ENCODE assay signal across 1 cellular context in the genomic region with DNA sequence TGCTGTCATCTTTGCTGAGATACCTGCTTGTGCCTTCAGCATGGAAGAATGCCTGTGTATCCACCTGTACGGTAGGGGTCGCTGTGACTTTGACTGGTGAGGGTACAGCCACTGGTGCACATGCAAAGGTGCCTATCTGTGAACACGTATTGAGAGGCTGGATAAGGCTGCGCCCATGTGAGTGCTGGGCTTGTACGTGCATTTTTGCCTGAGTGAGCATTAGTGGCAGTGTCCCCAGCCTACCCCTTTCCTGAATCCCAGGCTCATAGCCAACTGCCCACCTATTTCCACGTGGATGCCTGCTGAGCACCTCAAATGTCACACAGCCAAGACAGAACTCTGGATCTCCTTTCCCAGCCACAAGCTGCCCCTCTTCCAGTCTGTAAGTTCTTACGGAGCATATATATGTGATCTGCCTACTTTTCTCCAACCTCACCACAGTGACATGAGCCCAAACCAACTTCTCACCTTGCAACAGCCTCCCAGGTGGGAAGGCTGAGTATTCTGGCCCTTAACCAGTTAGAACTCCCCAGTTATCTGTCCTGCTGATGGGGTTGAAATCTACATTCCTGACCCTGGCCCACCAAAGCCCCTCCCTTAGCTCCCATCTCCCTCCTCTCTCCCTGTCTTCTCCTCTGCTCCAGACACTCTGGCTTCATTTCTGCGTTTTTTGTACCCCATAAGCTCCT.
A peak's percentile ranks its signal among the peaks of the same experiment; 100 is the strongest.
TF ChIP-seq lines count a peak whose summit lies in the region.

No MANE protein-coding gene starts in this region.

TF ChIP-seq in HepG2, 621 proteins besides CTCF, POLR2A, EP300 and RAD21 (continued from another document and continues in another):
- TF ChIP-seq, protein P1, sequence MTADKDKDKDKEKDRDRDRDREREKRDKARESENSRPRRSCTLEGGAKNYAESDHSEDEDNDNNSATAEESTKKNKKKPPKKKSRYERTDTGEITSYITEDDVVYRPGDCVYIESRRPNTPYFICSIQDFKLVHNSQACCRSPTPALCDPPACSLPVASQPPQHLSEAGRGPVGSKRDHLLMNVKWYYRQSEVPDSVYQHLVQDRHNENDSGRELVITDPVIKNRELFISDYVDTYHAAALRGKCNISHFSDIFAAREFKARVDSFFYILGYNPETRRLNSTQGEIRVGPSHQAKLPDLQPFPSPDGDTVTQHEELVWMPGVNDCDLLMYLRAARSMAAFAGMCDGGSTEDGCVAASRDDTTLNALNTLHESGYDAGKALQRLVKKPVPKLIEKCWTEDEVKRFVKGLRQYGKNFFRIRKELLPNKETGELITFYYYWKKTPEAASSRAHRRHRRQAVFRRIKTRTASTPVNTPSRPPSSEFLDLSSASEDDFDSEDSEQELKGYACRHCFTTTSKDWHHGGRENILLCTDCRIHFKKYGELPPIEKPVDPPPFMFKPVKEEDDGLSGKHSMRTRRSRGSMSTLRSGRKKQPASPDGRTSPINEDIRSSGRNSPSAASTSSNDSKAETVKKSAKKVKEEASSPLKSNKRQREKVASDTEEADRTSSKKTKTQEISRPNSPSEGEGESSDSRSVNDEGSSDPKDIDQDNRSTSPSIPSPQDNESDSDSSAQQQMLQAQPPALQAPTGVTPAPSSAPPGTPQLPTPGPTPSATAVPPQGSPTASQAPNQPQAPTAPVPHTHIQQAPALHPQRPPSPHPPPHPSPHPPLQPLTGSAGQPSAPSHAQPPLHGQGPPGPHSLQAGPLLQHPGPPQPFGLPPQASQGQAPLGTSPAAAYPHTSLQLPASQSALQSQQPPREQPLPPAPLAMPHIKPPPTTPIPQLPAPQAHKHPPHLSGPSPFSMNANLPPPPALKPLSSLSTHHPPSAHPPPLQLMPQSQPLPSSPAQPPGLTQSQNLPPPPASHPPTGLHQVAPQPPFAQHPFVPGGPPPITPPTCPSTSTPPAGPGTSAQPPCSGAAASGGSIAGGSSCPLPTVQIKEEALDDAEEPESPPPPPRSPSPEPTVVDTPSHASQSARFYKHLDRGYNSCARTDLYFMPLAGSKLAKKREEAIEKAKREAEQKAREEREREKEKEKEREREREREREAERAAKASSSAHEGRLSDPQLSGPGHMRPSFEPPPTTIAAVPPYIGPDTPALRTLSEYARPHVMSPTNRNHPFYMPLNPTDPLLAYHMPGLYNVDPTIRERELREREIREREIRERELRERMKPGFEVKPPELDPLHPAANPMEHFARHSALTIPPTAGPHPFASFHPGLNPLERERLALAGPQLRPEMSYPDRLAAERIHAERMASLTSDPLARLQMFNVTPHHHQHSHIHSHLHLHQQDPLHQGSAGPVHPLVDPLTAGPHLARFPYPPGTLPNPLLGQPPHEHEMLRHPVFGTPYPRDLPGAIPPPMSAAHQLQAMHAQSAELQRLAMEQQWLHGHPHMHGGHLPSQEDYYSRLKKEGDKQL (CRISPR knock-in tag; IDR thresholded peaks at IDR 0.05; ENCODE audit: low read depth), result no peak
- TF ChIP-seq, protein P2, sequence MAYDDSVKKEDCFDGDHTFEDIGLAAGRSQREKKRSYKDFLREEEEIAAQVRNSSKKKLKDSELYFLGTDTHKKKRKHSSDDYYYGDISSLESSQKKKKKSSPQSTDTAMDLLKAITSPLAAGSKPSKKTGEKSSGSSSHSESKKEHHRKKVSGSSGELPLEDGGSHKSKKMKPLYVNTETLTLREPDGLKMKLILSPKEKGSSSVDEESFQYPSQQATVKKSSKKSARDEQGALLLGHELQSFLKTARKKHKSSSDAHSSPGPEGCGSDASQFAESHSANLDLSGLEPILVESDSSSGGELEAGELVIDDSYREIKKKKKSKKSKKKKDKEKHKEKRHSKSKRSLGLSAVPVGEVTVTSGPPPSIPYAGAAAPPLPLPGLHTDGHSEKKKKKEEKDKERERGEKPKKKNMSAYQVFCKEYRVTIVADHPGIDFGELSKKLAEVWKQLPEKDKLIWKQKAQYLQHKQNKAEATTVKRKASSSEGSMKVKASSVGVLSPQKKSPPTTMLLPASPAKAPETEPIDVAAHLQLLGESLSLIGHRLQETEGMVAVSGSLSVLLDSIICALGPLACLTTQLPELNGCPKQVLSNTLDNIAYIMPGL (CRISPR knock-in tag; IDR thresholded peaks at IDR 0.05; ENCODE audit: borderline replicate concordance in 1 of 2, low read depth in 1 of 2), result peak; percentile 96 to 99
- TF ChIP-seq RCOR2 (CRISPR knock-in tag; IDR thresholded peaks at IDR 0.05) (peak; percentile 35; the same call in 1 of the 2 replicates), DMAP1 (CRISPR knock-in tag; IDR thresholded peaks at IDR 0.05) (peak; percentile 76), ZMYM2 (CRISPR knock-in tag; IDR thresholded peaks at IDR 0.05) (peak; percentile 38), ZNF446 (CRISPR knock-in tag; IDR thresholded peaks at IDR 0.05) (no peak), SP4 (CRISPR knock-in tag; IDR thresholded peaks at IDR 0.05) (peak; percentile 74), ZNF510 (CRISPR knock-in tag; IDR thresholded peaks at IDR 0.05; ENCODE audit: low read depth) (no peak), ZNF430 (CRISPR knock-in tag; IDR thresholded peaks at IDR 0.05) (peak; percentile 74; the same call in 1 of the 2 replicates), SALL1 (CRISPR knock-in tag; IDR thresholded peaks at IDR 0.05) (peak; percentile 88), MXI1 (IDR thresholded peaks at IDR 0.05; ENCODE audit: borderline replicate concordance, low read depth, low read length) (peak; percentile 47; the same call in 1 of the 3 replicates), EHMT2 (IDR thresholded peaks at IDR 0.05; ENCODE audit: borderline replicate concordance, low read depth, low read length) (no peak), ZNF772 (CRISPR knock-in tag; IDR thresholded peaks at IDR 0.05) (no peak; the same call in 1 of the 2 replicates), FOXA1 (IDR thresholded peaks at IDR 0.05) (no peak), FOXA1 (CRISPR knock-in tag; IDR thresholded peaks at IDR 0.05) (peak; percentile 67; the same call in 1 of the 2 replicates), TCF7 (IDR thresholded peaks at IDR 0.05; ENCODE audit: low read depth) (no peak), KDM4B (CRISPR knock-in tag; IDR thresholded peaks at IDR 0.05) (no peak), MYC (CRISPR knock-in tag; IDR thresholded peaks at IDR 0.05; ENCODE audit: borderline replicate concordance) (peak; percentile 89), FLYWCH1 (CRISPR knock-in tag; IDR thresholded peaks at IDR 0.05) (no peak), SCMH1 (CRISPR knock-in tag; IDR thresholded peaks at IDR 0.05; ENCODE audit: borderline replicate concordance) (no peak), ZNF775 (CRISPR knock-in tag; IDR thresholded peaks at IDR 0.05; ENCODE audit: borderline replicate concordance) (no peak), ZBTB21 (CRISPR knock-in tag; IDR thresholded peaks at IDR 0.05) (no peak; the same call in 1 of the 2 replicates), ZNF460 (CRISPR knock-in tag; IDR thresholded peaks at IDR 0.05; ENCODE audit: borderline replicate concordance) (no peak), PHF21A (CRISPR knock-in tag; IDR thresholded peaks at IDR 0.05) (peak; percentile 76), HOXA5 (CRISPR knock-in tag; IDR thresholded peaks at IDR 0.05) (no peak), CC2D1A (CRISPR knock-in tag; IDR thresholded peaks at IDR 0.05) (no peak), PCBP2 (optimal IDR thresholded peaks at IDR 0.05; ENCODE audit: low read depth, low read length, poor library complexity, severe bottlenecking) (no peak), ISL2 (CRISPR knock-in tag; IDR thresholded peaks at IDR 0.05) (no peak), NR2C2 (CRISPR knock-in tag; IDR thresholded peaks at IDR 0.05; ENCODE audit: borderline replicate concordance) (0 out of 2 replicates have a peak, but pooled peaks have one; percentile 27), ZNF296 (CRISPR knock-in tag; conservative IDR thresholded peaks at IDR 0.05) (no peak; the same call in 1 of the 2 replicates), GLI4 (CRISPR knock-in tag; IDR thresholded peaks at IDR 0.05; ENCODE audit: borderline replicate concordance) (no peak), PAF1 (CRISPR knock-in tag; IDR thresholded peaks at IDR 0.05) (no peak), ZSCAN21 (CRISPR knock-in tag; IDR thresholded peaks at IDR 0.05; ENCODE audit: borderline replicate concordance) (peak; percentile 69), NONO (IDR thresholded peaks at IDR 0.05) (no peak), NONO (CRISPR knock-in tag; conservative IDR thresholded peaks at IDR 0.05) (peak; percentile 78; the same call in 1 of the 2 replicates), TBL1XR1 (IDR thresholded peaks at IDR 0.05; ENCODE audit: borderline replicate concordance, low read length, partially characterized antibody) (no peak)
- TF ChIP-seq, protein P3, sequence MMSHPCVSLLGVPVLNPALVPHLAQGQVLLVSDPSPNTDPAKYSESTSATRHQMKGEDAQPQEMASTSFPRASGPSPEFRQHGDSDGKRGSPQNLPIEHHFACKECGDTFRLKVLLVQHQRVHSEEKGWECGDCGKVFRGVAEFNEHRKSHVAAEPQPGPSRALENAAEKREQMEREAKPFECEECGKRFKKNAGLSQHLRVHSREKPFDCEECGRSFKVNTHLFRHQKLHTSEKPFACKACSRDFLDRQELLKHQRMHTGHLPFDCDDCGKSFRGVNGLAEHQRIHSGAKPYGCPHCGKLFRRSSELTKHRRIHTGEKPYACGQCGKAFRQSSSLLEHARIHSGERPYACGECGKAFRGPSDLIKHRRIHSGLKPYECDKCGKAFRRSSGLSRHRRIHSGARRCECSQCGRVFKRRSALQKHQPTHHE (CRISPR knock-in tag; IDR thresholded peaks at IDR 0.05; ENCODE audit: borderline replicate concordance), result no peak
- TF ChIP-seq, protein P4, sequence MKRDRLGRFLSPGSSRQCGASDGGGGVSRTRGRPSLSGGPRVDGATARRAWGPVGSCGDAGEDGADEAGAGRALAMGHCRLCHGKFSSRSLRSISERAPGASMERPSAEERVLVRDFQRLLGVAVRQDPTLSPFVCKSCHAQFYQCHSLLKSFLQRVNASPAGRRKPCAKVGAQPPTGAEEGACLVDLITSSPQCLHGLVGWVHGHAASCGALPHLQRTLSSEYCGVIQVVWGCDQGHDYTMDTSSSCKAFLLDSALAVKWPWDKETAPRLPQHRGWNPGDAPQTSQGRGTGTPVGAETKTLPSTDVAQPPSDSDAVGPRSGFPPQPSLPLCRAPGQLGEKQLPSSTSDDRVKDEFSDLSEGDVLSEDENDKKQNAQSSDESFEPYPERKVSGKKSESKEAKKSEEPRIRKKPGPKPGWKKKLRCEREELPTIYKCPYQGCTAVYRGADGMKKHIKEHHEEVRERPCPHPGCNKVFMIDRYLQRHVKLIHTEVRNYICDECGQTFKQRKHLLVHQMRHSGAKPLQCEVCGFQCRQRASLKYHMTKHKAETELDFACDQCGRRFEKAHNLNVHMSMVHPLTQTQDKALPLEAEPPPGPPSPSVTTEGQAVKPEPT (CRISPR knock-in tag; IDR thresholded peaks at IDR 0.05; ENCODE audit: low read depth), result no peak
- TF ChIP-seq, protein P5, sequence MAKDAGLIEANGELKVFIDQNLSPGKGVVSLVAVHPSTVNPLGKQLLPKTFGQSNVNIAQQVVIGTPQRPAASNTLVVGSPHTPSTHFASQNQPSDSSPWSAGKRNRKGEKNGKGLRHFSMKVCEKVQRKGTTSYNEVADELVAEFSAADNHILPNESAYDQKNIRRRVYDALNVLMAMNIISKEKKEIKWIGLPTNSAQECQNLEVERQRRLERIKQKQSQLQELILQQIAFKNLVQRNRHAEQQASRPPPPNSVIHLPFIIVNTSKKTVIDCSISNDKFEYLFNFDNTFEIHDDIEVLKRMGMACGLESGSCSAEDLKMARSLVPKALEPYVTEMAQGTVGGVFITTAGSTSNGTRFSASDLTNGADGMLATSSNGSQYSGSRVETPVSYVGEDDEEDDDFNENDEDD (CRISPR knock-in tag; IDR thresholded peaks at IDR 0.05; ENCODE audit: borderline replicate concordance), result peak; percentile 83
- TF ChIP-seq, protein P6, sequence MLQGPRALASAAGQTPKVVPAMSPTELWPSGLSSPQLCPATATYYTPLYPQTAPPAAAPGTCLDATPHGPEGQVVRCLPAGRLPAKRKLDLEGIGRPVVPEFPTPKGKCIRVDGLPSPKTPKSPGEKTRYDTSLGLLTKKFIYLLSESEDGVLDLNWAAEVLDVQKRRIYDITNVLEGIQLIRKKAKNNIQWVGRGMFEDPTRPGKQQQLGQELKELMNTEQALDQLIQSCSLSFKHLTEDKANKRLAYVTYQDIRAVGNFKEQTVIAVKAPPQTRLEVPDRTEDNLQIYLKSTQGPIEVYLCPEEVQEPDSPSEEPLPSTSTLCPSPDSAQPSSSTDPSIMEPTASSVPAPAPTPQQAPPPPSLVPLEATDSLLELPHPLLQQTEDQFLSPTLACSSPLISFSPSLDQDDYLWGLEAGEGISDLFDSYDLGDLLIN (CRISPR knock-in tag; IDR thresholded peaks at IDR 0.05; ENCODE audit: borderline replicate concordance), result no peak
- TF ChIP-seq, protein P7, sequence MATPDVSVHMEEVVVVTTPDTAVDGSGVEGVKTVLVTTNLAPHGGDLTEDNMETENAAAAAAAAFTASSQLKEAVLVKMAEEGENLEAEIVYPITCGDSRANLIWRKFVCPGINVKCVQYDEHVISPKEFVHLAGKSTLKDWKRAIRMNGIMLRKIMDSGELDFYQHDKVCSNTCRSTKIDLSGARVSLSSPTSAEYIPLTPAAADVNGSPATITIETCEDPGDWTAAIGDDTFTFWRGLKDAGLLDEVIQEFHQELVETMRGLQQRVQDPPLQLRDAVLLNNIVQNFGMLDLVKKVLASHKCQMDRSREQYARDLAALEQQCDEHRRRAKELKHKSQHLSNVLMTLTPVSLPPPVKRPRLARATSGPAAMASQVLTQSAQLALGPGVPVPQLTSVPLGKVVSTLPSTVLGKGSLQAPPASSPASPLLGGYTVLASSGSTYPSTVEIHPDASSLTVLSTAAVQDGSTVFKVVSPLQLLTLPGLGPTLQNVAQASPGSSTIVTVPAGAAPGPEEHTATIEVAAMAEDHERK (CRISPR knock-in tag; IDR thresholded peaks at IDR 0.05; ENCODE audit: low read depth), result no peak
- TF ChIP-seq, protein P8, sequence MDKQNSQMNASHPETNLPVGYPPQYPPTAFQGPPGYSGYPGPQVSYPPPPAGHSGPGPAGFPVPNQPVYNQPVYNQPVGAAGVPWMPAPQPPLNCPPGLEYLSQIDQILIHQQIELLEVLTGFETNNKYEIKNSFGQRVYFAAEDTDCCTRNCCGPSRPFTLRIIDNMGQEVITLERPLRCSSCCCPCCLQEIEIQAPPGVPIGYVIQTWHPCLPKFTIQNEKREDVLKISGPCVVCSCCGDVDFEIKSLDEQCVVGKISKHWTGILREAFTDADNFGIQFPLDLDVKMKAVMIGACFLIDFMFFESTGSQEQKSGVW (CRISPR knock-in tag; IDR thresholded peaks at IDR 0.05; ENCODE audit: borderline replicate concordance), result no peak
- TF ChIP-seq, protein P9, sequence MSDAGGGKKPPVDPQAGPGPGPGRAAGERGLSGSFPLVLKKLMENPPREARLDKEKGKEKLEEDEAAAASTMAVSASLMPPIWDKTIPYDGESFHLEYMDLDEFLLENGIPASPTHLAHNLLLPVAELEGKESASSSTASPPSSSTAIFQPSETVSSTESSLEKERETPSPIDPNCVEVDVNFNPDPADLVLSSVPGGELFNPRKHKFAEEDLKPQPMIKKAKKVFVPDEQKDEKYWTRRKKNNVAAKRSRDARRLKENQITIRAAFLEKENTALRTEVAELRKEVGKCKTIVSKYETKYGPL (CRISPR knock-in tag; IDR thresholded peaks at IDR 0.05), result no peak
- TF ChIP-seq, protein P10, sequence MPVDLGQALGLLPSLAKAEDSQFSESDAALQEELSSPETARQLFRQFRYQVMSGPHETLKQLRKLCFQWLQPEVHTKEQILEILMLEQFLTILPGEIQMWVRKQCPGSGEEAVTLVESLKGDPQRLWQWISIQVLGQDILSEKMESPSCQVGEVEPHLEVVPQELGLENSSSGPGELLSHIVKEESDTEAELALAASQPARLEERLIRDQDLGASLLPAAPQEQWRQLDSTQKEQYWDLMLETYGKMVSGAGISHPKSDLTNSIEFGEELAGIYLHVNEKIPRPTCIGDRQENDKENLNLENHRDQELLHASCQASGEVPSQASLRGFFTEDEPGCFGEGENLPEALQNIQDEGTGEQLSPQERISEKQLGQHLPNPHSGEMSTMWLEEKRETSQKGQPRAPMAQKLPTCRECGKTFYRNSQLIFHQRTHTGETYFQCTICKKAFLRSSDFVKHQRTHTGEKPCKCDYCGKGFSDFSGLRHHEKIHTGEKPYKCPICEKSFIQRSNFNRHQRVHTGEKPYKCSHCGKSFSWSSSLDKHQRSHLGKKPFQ (CRISPR knock-in tag; IDR thresholded peaks at IDR 0.05; ENCODE audit: insufficient replicate concordance), result peak; percentile 34
